In the genomic region with DNA sequence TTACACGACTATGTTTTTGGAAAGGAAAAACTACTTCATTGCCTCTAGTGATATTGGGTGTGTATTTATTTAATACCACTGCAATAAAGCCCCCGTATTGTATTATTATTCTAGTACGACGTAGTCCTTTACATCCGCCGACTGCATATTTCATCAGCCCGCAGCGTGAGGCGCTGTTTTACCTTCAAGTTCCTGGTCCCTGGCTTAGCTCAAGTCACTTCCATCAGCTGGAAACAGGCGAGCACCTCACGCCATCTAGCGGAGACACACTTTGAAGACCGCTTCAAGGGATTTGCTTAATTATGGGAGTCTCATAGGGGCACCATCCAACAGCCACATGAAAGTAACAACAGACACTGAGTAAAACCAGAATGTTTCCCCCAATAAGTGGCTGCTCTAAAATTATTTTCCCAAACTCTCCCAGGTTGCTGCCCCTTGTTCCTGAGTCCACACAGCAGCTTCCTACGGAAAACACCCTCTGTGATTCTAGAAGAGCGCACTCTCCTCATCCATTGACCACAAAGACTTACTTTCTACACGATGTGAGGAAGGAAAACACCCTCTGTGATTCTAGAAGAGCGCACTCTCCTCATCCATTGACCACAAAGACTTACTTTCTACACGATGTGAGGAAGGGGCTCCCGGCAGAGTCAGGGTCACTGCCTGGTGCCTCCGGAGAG, we compare ENCODE assay signal across 1 cellular context.
TF ChIP-seq lines count a peak whose summit lies in the region.

No MANE protein-coding gene starts in this region.

TF ChIP-seq in K562, 482 proteins besides CTCF, POLR2A, EP300 and RAD21 (continued from another document and continues in another):
- TF ChIP-seq, protein P1, sequence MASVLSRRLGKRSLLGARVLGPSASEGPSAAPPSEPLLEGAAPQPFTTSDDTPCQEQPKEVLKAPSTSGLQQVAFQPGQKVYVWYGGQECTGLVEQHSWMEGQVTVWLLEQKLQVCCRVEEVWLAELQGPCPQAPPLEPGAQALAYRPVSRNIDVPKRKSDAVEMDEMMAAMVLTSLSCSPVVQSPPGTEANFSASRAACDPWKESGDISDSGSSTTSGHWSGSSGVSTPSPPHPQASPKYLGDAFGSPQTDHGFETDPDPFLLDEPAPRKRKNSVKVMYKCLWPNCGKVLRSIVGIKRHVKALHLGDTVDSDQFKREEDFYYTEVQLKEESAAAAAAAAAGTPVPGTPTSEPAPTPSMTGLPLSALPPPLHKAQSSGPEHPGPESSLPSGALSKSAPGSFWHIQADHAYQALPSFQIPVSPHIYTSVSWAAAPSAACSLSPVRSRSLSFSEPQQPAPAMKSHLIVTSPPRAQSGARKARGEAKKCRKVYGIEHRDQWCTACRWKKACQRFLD (CRISPR knock-in tag; IDR thresholded peaks at IDR 0.05) = no peak
- peak; percentile 64; the same call in 1 of the 2 replicates for TF ChIP-seq XRCC5 (IDR thresholded peaks at IDR 0.05; ENCODE audit: low read depth, low read length)
- TF ChIP-seq NFRKB (IDR thresholded peaks at IDR 0.05; ENCODE audit: low read depth) = no peak
- TF ChIP-seq, protein P2, sequence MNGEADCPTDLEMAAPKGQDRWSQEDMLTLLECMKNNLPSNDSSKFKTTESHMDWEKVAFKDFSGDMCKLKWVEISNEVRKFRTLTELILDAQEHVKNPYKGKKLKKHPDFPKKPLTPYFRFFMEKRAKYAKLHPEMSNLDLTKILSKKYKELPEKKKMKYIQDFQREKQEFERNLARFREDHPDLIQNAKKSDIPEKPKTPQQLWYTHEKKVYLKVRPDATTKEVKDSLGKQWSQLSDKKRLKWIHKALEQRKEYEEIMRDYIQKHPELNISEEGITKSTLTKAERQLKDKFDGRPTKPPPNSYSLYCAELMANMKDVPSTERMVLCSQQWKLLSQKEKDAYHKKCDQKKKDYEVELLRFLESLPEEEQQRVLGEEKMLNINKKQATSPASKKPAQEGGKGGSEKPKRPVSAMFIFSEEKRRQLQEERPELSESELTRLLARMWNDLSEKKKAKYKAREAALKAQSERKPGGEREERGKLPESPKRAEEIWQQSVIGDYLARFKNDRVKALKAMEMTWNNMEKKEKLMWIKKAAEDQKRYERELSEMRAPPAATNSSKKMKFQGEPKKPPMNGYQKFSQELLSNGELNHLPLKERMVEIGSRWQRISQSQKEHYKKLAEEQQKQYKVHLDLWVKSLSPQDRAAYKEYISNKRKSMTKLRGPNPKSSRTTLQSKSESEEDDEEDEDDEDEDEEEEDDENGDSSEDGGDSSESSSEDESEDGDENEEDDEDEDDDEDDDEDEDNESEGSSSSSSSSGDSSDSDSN (IDR thresholded peaks at IDR 0.05; ENCODE audit: borderline replicate concordance in 1 of 2, low read depth in 2 of 2, low read length in 2 of 2) = 0 out of 4 replicates have a peak, but pooled peaks of 1 of the 2 experiments have one; percentile 50
- TF ChIP-seq ZFX (CRISPR knock-in tag; IDR thresholded peaks at IDR 0.05) = no peak
- TF ChIP-seq, protein P3, sequence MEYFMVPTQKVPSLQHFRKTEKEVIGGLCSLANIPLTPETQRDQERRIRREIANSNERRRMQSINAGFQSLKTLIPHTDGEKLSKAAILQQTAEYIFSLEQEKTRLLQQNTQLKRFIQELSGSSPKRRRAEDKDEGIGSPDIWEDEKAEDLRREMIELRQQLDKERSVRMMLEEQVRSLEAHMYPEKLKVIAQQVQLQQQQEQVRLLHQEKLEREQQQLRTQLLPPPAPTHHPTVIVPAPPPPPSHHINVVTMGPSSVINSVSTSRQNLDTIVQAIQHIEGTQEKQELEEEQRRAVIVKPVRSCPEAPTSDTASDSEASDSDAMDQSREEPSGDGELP (CRISPR knock-in tag; IDR thresholded peaks at IDR 0.05; ENCODE audit: borderline replicate concordance) = peak; percentile 93
- no peak for TF ChIP-seq TRIM28 (IDR thresholded peaks at IDR 0.05)
- no peak for TF ChIP-seq HDAC8 (tag; IDR thresholded peaks at IDR 0.05)
- TF ChIP-seq, protein P4, sequence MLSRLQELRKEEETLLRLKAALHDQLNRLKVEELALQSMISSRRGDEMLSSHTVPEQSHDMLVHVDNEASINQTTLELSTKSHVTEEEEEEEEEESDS (CRISPR knock-in tag; IDR thresholded peaks at IDR 0.05) = no peak
- TF ChIP-seq, protein P5, sequence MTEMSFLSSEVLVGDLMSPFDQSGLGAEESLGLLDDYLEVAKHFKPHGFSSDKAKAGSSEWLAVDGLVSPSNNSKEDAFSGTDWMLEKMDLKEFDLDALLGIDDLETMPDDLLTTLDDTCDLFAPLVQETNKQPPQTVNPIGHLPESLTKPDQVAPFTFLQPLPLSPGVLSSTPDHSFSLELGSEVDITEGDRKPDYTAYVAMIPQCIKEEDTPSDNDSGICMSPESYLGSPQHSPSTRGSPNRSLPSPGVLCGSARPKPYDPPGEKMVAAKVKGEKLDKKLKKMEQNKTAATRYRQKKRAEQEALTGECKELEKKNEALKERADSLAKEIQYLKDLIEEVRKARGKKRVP (CRISPR knock-in tag; IDR thresholded peaks at IDR 0.05) = peak; percentile 69; the same call in 1 of the 2 replicates
- TF ChIP-seq DDX20 (tag; IDR thresholded peaks at IDR 0.05; ENCODE audit: low read depth) = no peak
- no peak for TF ChIP-seq FOXP1 (CRISPR knock-in tag; IDR thresholded peaks at IDR 0.05)
- TF ChIP-seq, protein P6, sequence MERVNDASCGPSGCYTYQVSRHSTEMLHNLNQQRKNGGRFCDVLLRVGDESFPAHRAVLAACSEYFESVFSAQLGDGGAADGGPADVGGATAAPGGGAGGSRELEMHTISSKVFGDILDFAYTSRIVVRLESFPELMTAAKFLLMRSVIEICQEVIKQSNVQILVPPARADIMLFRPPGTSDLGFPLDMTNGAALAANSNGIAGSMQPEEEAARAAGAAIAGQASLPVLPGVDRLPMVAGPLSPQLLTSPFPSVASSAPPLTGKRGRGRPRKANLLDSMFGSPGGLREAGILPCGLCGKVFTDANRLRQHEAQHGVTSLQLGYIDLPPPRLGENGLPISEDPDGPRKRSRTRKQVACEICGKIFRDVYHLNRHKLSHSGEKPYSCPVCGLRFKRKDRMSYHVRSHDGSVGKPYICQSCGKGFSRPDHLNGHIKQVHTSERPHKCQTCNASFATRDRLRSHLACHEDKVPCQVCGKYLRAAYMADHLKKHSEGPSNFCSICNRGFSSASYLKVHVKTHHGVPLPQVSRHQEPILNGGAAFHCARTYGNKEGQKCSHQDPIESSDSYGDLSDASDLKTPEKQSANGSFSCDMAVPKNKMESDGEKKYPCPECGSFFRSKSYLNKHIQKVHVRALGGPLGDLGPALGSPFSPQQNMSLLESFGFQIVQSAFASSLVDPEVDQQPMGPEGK (CRISPR knock-in tag; IDR thresholded peaks at IDR 0.05; ENCODE audit: borderline replicate concordance) = no peak
- no peak for TF ChIP-seq MCM2 (IDR thresholded peaks at IDR 0.05; ENCODE audit: low read depth)
- TF ChIP-seq TEAD4 (IDR thresholded peaks at IDR 0.05; ENCODE audit: low read length) = peak; percentile 43; the same call in 1 of the 2 replicates
- TF ChIP-seq TEAD4 (CRISPR knock-in tag; IDR thresholded peaks at IDR 0.05; ENCODE audit: borderline replicate concordance) = no peak
- TF ChIP-seq, protein P7, sequence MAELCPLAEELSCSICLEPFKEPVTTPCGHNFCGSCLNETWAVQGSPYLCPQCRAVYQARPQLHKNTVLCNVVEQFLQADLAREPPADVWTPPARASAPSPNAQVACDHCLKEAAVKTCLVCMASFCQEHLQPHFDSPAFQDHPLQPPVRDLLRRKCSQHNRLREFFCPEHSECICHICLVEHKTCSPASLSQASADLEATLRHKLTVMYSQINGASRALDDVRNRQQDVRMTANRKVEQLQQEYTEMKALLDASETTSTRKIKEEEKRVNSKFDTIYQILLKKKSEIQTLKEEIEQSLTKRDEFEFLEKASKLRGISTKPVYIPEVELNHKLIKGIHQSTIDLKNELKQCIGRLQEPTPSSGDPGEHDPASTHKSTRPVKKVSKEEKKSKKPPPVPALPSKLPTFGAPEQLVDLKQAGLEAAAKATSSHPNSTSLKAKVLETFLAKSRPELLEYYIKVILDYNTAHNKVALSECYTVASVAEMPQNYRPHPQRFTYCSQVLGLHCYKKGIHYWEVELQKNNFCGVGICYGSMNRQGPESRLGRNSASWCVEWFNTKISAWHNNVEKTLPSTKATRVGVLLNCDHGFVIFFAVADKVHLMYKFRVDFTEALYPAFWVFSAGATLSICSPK (IDR thresholded peaks at IDR 0.05; ENCODE audit: borderline replicate concordance) = no peak
- TF ChIP-seq DNMT1 (IDR thresholded peaks at IDR 0.05) = no peak
- no peak for TF ChIP-seq MYBL2 (IDR thresholded peaks at IDR 0.05; ENCODE audit: low read depth)
- no peak for TF ChIP-seq MYBL2 (CRISPR knock-in tag; IDR thresholded peaks at IDR 0.05; ENCODE audit: borderline replicate concordance)
- TF ChIP-seq FOXJ3 (CRISPR knock-in tag; IDR thresholded peaks at IDR 0.05) = no peak
- TF ChIP-seq, protein P8, sequence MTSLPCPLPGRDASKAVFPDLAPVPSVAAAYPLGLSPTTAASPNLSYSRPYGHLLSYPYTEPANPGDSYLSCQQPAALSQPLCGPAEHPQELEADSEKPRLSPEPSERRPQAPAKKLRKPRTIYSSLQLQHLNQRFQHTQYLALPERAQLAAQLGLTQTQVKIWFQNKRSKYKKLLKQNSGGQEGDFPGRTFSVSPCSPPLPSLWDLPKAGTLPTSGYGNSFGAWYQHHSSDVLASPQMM (CRISPR knock-in tag; IDR thresholded peaks at IDR 0.05) = no peak
- TF ChIP-seq HNRNPL (IDR thresholded peaks at IDR 0.05; ENCODE audit: low read depth, low read length) = no peak
- TF ChIP-seq NEUROD1 (IDR thresholded peaks at IDR 0.05; ENCODE audit: borderline replicate concordance, low read depth, low read length, partially characterized antibody) = no peak
- TF ChIP-seq, protein P9, sequence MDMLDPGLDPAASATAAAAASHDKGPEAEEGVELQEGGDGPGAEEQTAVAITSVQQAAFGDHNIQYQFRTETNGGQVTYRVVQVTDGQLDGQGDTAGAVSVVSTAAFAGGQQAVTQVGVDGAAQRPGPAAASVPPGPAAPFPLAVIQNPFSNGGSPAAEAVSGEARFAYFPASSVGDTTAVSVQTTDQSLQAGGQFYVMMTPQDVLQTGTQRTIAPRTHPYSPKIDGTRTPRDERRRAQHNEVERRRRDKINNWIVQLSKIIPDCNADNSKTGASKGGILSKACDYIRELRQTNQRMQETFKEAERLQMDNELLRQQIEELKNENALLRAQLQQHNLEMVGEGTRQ (CRISPR knock-in tag; IDR thresholded peaks at IDR 0.05) = no peak
- TF ChIP-seq, protein P10, sequence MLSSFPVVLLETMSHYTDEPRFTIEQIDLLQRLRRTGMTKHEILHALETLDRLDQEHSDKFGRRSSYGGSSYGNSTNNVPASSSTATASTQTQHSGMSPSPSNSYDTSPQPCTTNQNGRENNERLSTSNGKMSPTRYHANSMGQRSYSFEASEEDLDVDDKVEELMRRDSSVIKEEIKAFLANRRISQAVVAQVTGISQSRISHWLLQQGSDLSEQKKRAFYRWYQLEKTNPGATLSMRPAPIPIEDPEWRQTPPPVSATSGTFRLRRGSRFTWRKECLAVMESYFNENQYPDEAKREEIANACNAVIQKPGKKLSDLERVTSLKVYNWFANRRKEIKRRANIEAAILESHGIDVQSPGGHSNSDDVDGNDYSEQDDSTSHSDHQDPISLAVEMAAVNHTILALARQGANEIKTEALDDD (IDR thresholded peaks at IDR 0.05) = no peak
- TF ChIP-seq NCOA4 (IDR thresholded peaks at IDR 0.05; ENCODE audit: partially characterized antibody) = no peak
- TF ChIP-seq POLR3G (IDR thresholded peaks at IDR 0.05; ENCODE audit: extremely low read depth, insufficient read length, insufficient replicate concordance) = no peak
- no peak for TF ChIP-seq MBD2 (IDR thresholded peaks at IDR 0.05; ENCODE audit: borderline replicate concordance, low read depth)
- peak; percentile 52 for TF ChIP-seq CXXC5 (CRISPR knock-in tag; IDR thresholded peaks at IDR 0.05)
- no peak for TF ChIP-seq ZBTB8A (IDR thresholded peaks at IDR 0.05; ENCODE audit: partially characterized antibody)
- no peak for TF ChIP-seq ZBTB17 (CRISPR knock-in tag; IDR thresholded peaks at IDR 0.05)
- no peak for TF ChIP-seq NR2F6 (CRISPR knock-in tag; IDR thresholded peaks at IDR 0.05)
- TF ChIP-seq, protein P11, sequence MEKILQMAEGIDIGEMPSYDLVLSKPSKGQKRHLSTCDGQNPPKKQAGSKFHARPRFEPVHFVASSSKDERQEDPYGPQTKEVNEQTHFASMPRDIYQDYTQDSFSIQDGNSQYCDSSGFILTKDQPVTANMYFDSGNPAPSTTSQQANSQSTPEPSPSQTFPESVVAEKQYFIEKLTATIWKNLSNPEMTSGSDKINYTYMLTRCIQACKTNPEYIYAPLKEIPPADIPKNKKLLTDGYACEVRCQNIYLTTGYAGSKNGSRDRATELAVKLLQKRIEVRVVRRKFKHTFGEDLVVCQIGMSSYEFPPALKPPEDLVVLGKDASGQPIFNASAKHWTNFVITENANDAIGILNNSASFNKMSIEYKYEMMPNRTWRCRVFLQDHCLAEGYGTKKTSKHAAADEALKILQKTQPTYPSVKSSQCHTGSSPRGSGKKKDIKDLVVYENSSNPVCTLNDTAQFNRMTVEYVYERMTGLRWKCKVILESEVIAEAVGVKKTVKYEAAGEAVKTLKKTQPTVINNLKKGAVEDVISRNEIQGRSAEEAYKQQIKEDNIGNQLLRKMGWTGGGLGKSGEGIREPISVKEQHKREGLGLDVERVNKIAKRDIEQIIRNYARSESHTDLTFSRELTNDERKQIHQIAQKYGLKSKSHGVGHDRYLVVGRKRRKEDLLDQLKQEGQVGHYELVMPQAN (IDR thresholded peaks at IDR 0.05; ENCODE audit: borderline replicate concordance) = no peak
- no peak for TF ChIP-seq KLF6 (CRISPR knock-in tag; IDR thresholded peaks at IDR 0.05; ENCODE audit: borderline replicate concordance)
- TF ChIP-seq IRF2 (CRISPR knock-in tag; IDR thresholded peaks at IDR 0.05) = no peak
- no peak for TF ChIP-seq RBM14 (IDR thresholded peaks at IDR 0.05; ENCODE audit: borderline replicate concordance, insufficient read depth, low read depth, low read length)
- TF ChIP-seq CREM (IDR thresholded peaks at IDR 0.05; ENCODE audit: low read depth) = peak; percentile 45
